14 cellular contexts compared by ENCODE assay signal in the genomic region with DNA sequence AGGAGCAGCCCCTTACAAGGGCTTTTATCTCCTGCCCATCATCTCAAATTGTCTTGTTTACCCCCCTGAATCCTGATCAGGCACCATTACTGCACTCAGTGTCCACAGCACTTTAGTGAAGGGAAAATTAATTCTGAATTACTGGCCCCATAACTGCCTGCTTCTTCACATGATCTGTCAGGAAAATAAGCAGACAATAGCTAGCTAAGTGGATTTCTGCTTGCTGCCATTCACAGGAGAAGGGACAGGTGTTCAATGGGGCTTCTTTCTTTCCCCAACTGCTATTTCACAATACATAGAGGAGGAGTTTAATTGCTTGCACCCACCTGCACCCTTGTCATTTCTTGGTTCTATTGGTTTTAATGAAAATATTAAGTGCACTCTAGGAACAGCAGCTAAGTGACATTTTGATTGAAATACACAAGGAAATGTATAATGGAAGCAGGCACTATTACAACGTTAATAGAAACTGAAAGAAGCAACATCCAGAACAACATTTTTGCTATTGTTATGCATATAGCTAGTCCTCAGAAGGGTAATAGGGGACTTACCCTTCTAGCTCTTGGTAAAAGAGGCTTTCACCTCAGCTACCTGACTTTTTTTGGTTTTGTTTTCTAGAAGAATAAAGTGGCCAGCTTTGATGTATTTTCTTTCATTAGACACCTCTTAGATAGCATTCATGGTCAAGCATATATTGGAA.
A peak's percentile ranks its signal among the peaks of the same experiment; 100 is the strongest.
DNase-seq lines count a peak whose midpoint lies in the region; ATAC-seq and TF ChIP-seq lines count a peak whose summit lies in the region.
"Had no signal": no experiment of that assay in that cellular context is flagged by ENCODE, and none has a peak within 500 bp of the region (broad histone marks: within the 10 kb centered on the region; RNA-seq: fewer than 3 reads in every experiment).

No MANE protein-coding gene starts in this region.

- no peaks in the 10 kb centered on the region for H3K36me3 ChIP-seq in mucosa of descending colon (ENCODE audit: low read depth)
- H3K36me3 ChIP-seq: uterus had no signal

- intact Hi-C loops in mucosa of descending colon (cut with DNase I, micrococcal nuclease) = no loop called here

- H3K9me3 ChIP-seq in mucosa of descending colon = peaks cover 3% of the 10 kb centered on the region
- H3K9me3 ChIP-seq: uterus had no signal

- peak; percentile 55 for DNase-seq in DMS53 (lab: John Stamatoyannopoulos, UW)
- peak; percentile 95 to 96 for DNase-seq in NCI-H1930 (lab: John Stamatoyannopoulos, UW)
- DNase-seq in NCI-H82 treated with DMSO at 0.1 percent for 48 hours (lab: John Stamatoyannopoulos, UW; ENCODE audit: unreplicated experiment) = peak; percentile 11
- DNase-seq in inferior parietal cortex (ENCODE audit: extremely low spot score) = no peak
- DNase-seq in mucosa of descending colon = no peak
- no peak for DNase-seq in stimulated activated CD4-positive, alpha-beta T cell treated with anti-CD3 and anti-CD28 coated beads, Interleukin-4, amount 100 ng/mL, for 24 hours
- DNase-seq: activated gamma-delta T cell treated with Interleukin-2 at 50 U/mL for 16 hours, foreskin keratinocyte, HCEC 1CT, kidney, NCI-H446, uterus had no signal

- no peak for TF ChIP-seq CTCF in mucosa of descending colon (IDR thresholded peaks at IDR 0.05)

- H3K4me3 ChIP-seq in mucosa of descending colon = no peak overlapping the region
- H3K4me3 ChIP-seq: uterus had no signal

- H3K4me1 ChIP-seq in mucosa of descending colon (ENCODE audit: low read depth) = no peaks in the 10 kb centered on the region
- H3K4me1 ChIP-seq: uterus had no signal

- peak; percentile 89 for ATAC-seq in HG02973 (IDR thresholded peaks at IDR 0.05; ENCODE audit: unreplicated experiment)
- no peak for ATAC-seq in HG02840 (IDR thresholded peaks at IDR 0.05; ENCODE audit: low FRiP score, unreplicated experiment)
- no peak for ATAC-seq in mucosa of descending colon
- ATAC-seq: foreskin keratinocyte had no signal

Comparison
In these comparisons a context has a peak if more than half of its experiments do, and no peak if none do; other contexts are left out.
1. DNase-seq: peak in DMS53 (single experiment), NCI-H1930 (2 of 2) and NCI-H82 treated with DMSO at 0.1 percent for 48 hours (single experiment); none in inferior parietal cortex (single experiment), mucosa of descending colon (0 of 3) and stimulated activated CD4-positive, alpha-beta T cell treated with anti-CD3 and anti-CD28 coated beads, Interleukin-4, amount 100 ng/mL, for 24 hours (single experiment).